In genomic region chr19:12440412-12440762, GRCh38 we compare ENCODE assay signal across 1 cellular context.
TF ChIP-seq lines count a peak whose summit lies in the region.

No MANE protein-coding gene starts in this region.

TF ChIP-seq in HCT116, 20 proteins besides CTCF, POLR2A, EP300 and RAD21:
- peak; percentile 55; the same call in 1 of the 2 replicates for TF ChIP-seq SIN3A (IDR thresholded peaks at IDR 0.05; ENCODE audit: low read depth)
